ENCODE assay signal across 18 cellular contexts in genomic region chr2:18849841-18850578, GRCh38.
DNase-seq lines count a peak whose midpoint lies in the region; ATAC-seq and TF ChIP-seq lines count a peak whose summit lies in the region.
"Had no signal": no experiment of that assay in that cellular context is flagged by ENCODE, and none has a peak within 500 bp of the region (broad histone marks: within the 10 kb centered on the region; RNA-seq: fewer than 3 reads in every experiment).

No MANE protein-coding gene starts in this region.

- H3K36me3 ChIP-seq in CD4-positive, alpha-beta memory T cell (ENCODE audit: insufficient read depth, low read length) = no peaks in the 10 kb centered on the region
- H3K36me3 ChIP-seq: ascending aorta, MG63, WERI-Rb-1 had no signal

- H3K4me1 ChIP-seq in CD4-positive, alpha-beta memory T cell (ENCODE audit: insufficient read depth, low read length) = no peaks in the 10 kb centered on the region
- H3K4me1 ChIP-seq: ascending aorta had no signal

- H3K27ac ChIP-seq in CD4-positive, alpha-beta memory T cell (ENCODE audit: low read depth, low read length) = no peak overlapping the region
- H3K27ac ChIP-seq: ascending aorta, WERI-Rb-1 had no signal

- H3K9me3 ChIP-seq in CD4-positive, alpha-beta memory T cell (ENCODE audit: control insufficient read depth in 1 of 2, low read length in 2 of 2) = no peaks in the 10 kb centered on the region
- H3K9me3 ChIP-seq: ascending aorta, MG63 had no signal

- peaks cover 0 to 4% of the 10 kb centered on the region in 2 donors for H3K36me3 Mint-ChIP-seq in CD4-positive, alpha-beta memory T cell

- no peak for TF ChIP-seq CTCF in GM20000 (IDR thresholded peaks at IDR 0.05; ENCODE audit: extremely low read depth, missing control alignments)

- H3K27me3 Mint-ChIP-seq in CD4-positive, alpha-beta memory T cell = no peaks in the 10 kb centered on the region

- no peaks in the 10 kb centered on the region for H3K9me3 Mint-ChIP-seq in CD4-positive, alpha-beta memory T cell
- H3K9me3 Mint-ChIP-seq: activated T-cell treated with anti-CD3 and anti-CD28 coated beads, Interleukin-2, amount 50 U/mL, for 4 hours; neural crest cell had no signal

- CTCF ChIA-PET in CD4-positive, alpha-beta memory T cell (lab: Charles Lee; ENCODE audit: partially characterized antibody) = no interaction called here

- no peak overlapping the region for H3K27ac Mint-ChIP-seq in CD4-positive, alpha-beta memory T cell

- ATAC-seq in GM18498 (IDR thresholded peaks at IDR 0.05; ENCODE audit: unreplicated experiment) (peak; percentile 93), HG02884 (IDR thresholded peaks at IDR 0.05; ENCODE audit: unreplicated experiment) (peak; percentile 99), HG03521 (IDR thresholded peaks at IDR 0.05; ENCODE audit: unreplicated experiment) (peak; percentile 88)
- ATAC-seq: activated T-cell treated with anti-CD3 and anti-CD28 coated beads, Interleukin-2, amount 50 U/mL, for 4 hours had no signal

- no peak overlapping the region for H3K4me3 Mint-ChIP-seq in CD4-positive, alpha-beta memory T cell
- H3K4me3 Mint-ChIP-seq: activated T-cell treated with anti-CD3 and anti-CD28 coated beads, Interleukin-2, amount 50 U/mL, for 4 hours; neural crest cell had no signal

- H3K4me3 ChIP-seq in CD4-positive, alpha-beta memory T cell (ENCODE audit: low read length in 2 of 2) = no peak overlapping the region
- H3K4me3 ChIP-seq: ascending aorta, MG63 had no signal

- H3K27me3 ChIP-seq in CD4-positive, alpha-beta memory T cell (ENCODE audit: insufficient read depth, low read length) = no peaks in the 10 kb centered on the region
- H3K27me3 ChIP-seq: ascending aorta, MG63 had no signal

- intact Hi-C loops in CD4-positive, alpha-beta memory T cell (cut with micrococcal nuclease) = no loop called here

- peak; percentile 4 for DNase-seq in GM20000 (ENCODE audit: low spot score)
- no peak for DNase-seq in CD4-positive, alpha-beta memory T cell
- DNase-seq in cerebellar nuclear complex (lab: John Stamatoyannopoulos, UW) = no peak
- DNase-seq in effector CD4-positive, alpha-beta T cell = no peak
- DNase-seq in NCI-H1105 (lab: John Stamatoyannopoulos, UW) = no peak
- DNase-seq: activated T-cell treated with anti-CD3 and anti-CD28 coated beads, Interleukin-2, amount 50 U/mL, for 4 hours; effector memory CD4-positive, alpha-beta T cell; glutamatergic neuron; MG63; NCI-H510A treated with DMSO at 0.1 percent for 48 hours; SIG-M5; trophoblast cell; WERI-Rb-1 had no signal

- H3K4me1 Mint-ChIP-seq in CD4-positive, alpha-beta memory T cell = no peaks in the 10 kb centered on the region

- POLR2A ChIA-PET in CD4-positive, alpha-beta memory T cell (lab: Charles Lee; ENCODE audit: partially characterized antibody) = no interaction called here
